ENCODE assay signal across 8 cellular contexts in genomic region chr7:17941171-17941490, GRCh38. TPM values are rescaled to one million over a fixed set of nuclear protein-coding genes. Genes with fewer than 3 reads are reported as not detected.
DNase-seq lines count a peak whose midpoint lies in the region; ATAC-seq and TF ChIP-seq lines count a peak whose summit lies in the region.

No MANE protein-coding gene starts in this region.

- peak overlapping the region; percentile 93 for H3K27ac ChIP-seq in Panc1 (ENCODE audit: low read length)

- no peaks in the 10 kb centered on the region for H3K36me3 Mint-ChIP-seq in nephron progenitor cell (ENCODE audit: low read depth)

- H3K4me3 ChIP-seq in Panc1 (ENCODE audit: low read depth in 2 of 2, low read length in 2 of 2): peak overlapping the region; percentile 88 to 93
- H3K4me3 ChIP-seq in endocrine pancreas (ENCODE audit: control insufficient read depth, insufficient read depth, low read length): peak overlapping the region; percentile 98

- POLR2A ChIA-PET in Panc1 (lab: Charles Lee): no interaction called here

- peaks cover 11% of the 10 kb centered on the region for H3K27me3 Mint-ChIP-seq in nephron progenitor cell (ENCODE audit: low read depth, poor library complexity)

- H3K4me1 ChIP-seq in Panc1 (ENCODE audit: control insufficient read depth, insufficient read depth, low read length) (peaks cover 16% of the 10 kb centered on the region), endocrine pancreas (ENCODE audit: control insufficient read depth, insufficient read depth, low read length) (peaks cover 30% of the 10 kb centered on the region)

- no peaks in the 10 kb centered on the region for H3K9me3 Mint-ChIP-seq in nephron progenitor cell

- no peak for TF ChIP-seq CTCF in Panc1 (IDR thresholded peaks at IDR 0.05)
- no peak for TF ChIP-seq CTCF in nephron progenitor cell (IDR thresholded peaks at IDR 0.05)

- CTCF ChIA-PET in Panc1 (lab: Charles Lee): no interaction called here

- DNase-seq in NCI-H345 (lab: John Stamatoyannopoulos, UW) (peak; percentile 21), NCI-H345 treated with DMSO at 0.1 percent for 48 hours (lab: John Stamatoyannopoulos, UW; ENCODE audit: unreplicated experiment) (no peak), Panc1 (ENCODE audit: low read depth, low spot score) (no peak), nephron progenitor cell (no peak), NOMO-1 treated with dmso at 0.1 percent for 144 hours (lab: John Stamatoyannopoulos, UW; ENCODE audit: unreplicated experiment) (no peak), middle frontal gyrus (ENCODE audit: extremely low spot score, low spot score) (no peak), NOMO-1 (lab: John Stamatoyannopoulos, UW; ENCODE audit: unreplicated experiment in 2 of 2) (no peak)

- ATAC-seq in Panc1: no peak

- H3K27me3 ChIP-seq in Panc1 (ENCODE audit: control insufficient read depth, insufficient read depth, low read length): no peaks in the 10 kb centered on the region; the same call in 1 of the 2 replicates
- no peaks in the 10 kb centered on the region for H3K27me3 ChIP-seq in endocrine pancreas (ENCODE audit: control insufficient read depth, insufficient read depth, low read length)

- peak overlapping the region; percentile 95 for H3K9ac ChIP-seq in endocrine pancreas (ENCODE audit: control insufficient read depth, insufficient read depth, low read length)

- in situ Hi-C loops in Panc1 (cut with HindIII; ENCODE audit: low pct_unique_long_range_greater_than_20kb, low sequenced_read_pairs): no loop called here

- intact Hi-C loops in Panc1 (cut with micrococcal nuclease; ENCODE audit: unreplicated experiment): loop anchor here (5.0 kb wide), 1 partner anchor 169 kb away; no protein-coding TSS in a partner anchor

- H3K27ac Mint-ChIP-seq in nephron progenitor cell: peak overlapping the region; percentile 99

- H3K4me3 Mint-ChIP-seq in nephron progenitor cell: peak overlapping the region; percentile 100

- H3K36me3 ChIP-seq in Panc1 (ENCODE audit: control insufficient read depth, insufficient read depth, low read length) (no peaks in the 10 kb centered on the region; the same call in 1 of the 2 replicates), endocrine pancreas (ENCODE audit: control insufficient read depth, insufficient read depth, low read length) (no peaks in the 10 kb centered on the region)

- TSS peak; percentile 83 for BruUV-seq in Panc1 (replicated peaks; lab: Mats Ljungman, UMichigan)

- peaks cover 40% of the 10 kb centered on the region for H3K4me1 Mint-ChIP-seq in nephron progenitor cell

- H3K9me3 ChIP-seq in Panc1 (ENCODE audit: control insufficient read depth, insufficient read depth, low read depth, low read length): no peaks in the 10 kb centered on the region
- no peaks in the 10 kb centered on the region for H3K9me3 ChIP-seq in endocrine pancreas (ENCODE audit: control insufficient read depth, low read length)

RNA-seq across cellular contexts. Expression of gene SNX13, which starts 0.8 kb away (rescaled TPM):
- 53.3 TPM for total RNA-seq in Panc1 (2021; ENCODE audit: unreplicated experiment)
- polyA plus RNA-seq in Panc1 (2012; ENCODE audit: insufficient read length): 15.6 TPM
